In the genomic region with DNA sequence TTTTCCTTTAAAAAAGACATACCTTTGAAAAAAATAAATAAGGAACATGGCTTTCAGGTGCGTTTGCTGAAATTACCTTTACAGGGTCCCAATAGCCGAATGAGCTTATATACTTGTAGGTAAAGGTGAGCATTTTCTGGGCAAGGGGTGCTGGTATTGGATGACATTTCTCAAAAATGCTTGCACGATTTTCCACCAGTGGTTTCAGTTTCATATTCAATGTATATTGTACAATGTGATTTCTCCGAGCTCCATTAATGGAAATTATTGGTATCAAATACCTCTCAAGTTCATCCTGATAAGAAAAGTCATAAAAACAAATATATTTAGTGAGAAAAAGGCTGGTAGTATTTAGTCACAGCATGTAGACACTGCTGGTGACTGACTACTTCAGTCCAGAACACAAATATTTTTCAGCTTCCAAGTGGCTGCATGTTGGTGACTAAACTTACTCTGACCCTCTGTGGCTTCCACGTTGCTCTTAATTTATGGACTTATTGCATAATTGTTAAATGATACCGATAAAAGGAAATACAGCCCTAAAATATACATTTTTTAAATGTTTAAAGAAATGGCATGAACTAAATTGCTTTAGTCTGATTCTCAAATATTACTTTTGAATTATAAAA, we compare ENCODE assay signal across 12 cellular contexts. TPM values are rescaled to one million over a fixed set of nuclear protein-coding genes. Genes with fewer than 3 reads are reported as not detected.
DNase-seq lines count a peak whose midpoint lies in the region; TF ChIP-seq lines count a peak whose summit lies in the region.
"Had no signal": no experiment of that assay in that cellular context is flagged by ENCODE, and none has a peak within 500 bp of the region (broad histone marks: within the 10 kb centered on the region; RNA-seq: fewer than 3 reads in every experiment).

No MANE protein-coding gene starts in this region.

- no peak for TF ChIP-seq EP300 in tibial nerve (IDR thresholded peaks at IDR 0.05)

- no peak overlapping the region for H3K27ac ChIP-seq in tibial nerve

- no peak for TF ChIP-seq CTCF in choroid plexus epithelial cell (conservative IDR thresholded peaks at IDR 0.05; ENCODE audit: low read depth, low read length)
- TF ChIP-seq CTCF in tibial nerve (IDR thresholded peaks at IDR 0.05): no peak

- H3K36me3 Mint-ChIP-seq in activated naive CD4-positive, alpha-beta T cell treated with anti-CD3 and anti-CD28 coated beads, Interleukin-2, amount 10 ng/mL, durations not matched to agents 7 days and 5 days: no peaks in the 10 kb centered on the region

- no peaks in the 10 kb centered on the region for H3K27me3 ChIP-seq in tibial nerve

- CTCF ChIA-PET in activated naive CD4-positive, alpha-beta T cell treated with anti-CD3 and anti-CD28 coated beads, Interleukin-2, amount 10 ng/mL, durations not matched to agents 7 days and 5 days (lab: Charles Lee): interaction anchor here (1.1 to 1.9 kb wide), 4 partner anchors 25 to 524 kb away, joined by 3 to 8 read pairs (median 6); no protein-coding TSS in a partner anchor

- H3K27ac Mint-ChIP-seq in activated naive CD4-positive, alpha-beta T cell treated with anti-CD3 and anti-CD28 coated beads, Interleukin-2, amount 10 ng/mL, durations not matched to agents 7 days and 5 days: peak overlapping the region; percentile 12
- H3K27ac Mint-ChIP-seq: WTC11 had no signal

- intact Hi-C loops in cardiac septum (cut with DNase I): no loop called here

- H3K4me1 ChIP-seq in tibial nerve: no peaks in the 10 kb centered on the region

- no peaks in the 10 kb centered on the region for H3K27me3 Mint-ChIP-seq in activated naive CD4-positive, alpha-beta T cell treated with anti-CD3 and anti-CD28 coated beads, Interleukin-2, amount 10 ng/mL, durations not matched to agents 7 days and 5 days

- DNase-seq in activated naive CD4-positive, alpha-beta T cell treated with anti-CD3 and anti-CD28 coated beads, Interleukin-2, amount 10 ng/mL, durations not matched to agents 7 days and 5 days: no peak
- no peak for DNase-seq in activated naive CD4-positive, alpha-beta T cell treated with anti-CD3 and anti-CD28 coated beads, Interleukin-2, amount 50 U/mL, for 16 hours
- DNase-seq in OCI-M1 (lab: John Stamatoyannopoulos, UW): peak; percentile 82
- DNase-seq in choroid plexus epithelial cell (ENCODE audit: low read depth): peak; percentile 30
- no peak for DNase-seq in hepatic stellate cell (ENCODE audit: low spot score)
- DNase-seq in tibial nerve (ENCODE audit: low spot score in 2 of 2): no peak
- DNase-seq in UCSD-AML1 (lab: John Stamatoyannopoulos, UW; ENCODE audit: unreplicated experiment): no peak
- no peak for DNase-seq in cardiac septum (ENCODE audit: low spot score)
- DNase-seq: amygdala, NCI-H187 treated with DMSO at 0.1 percent for 48 hours, right cardiac atrium had no signal

- TF ChIP-seq POLR2A in tibial nerve (IDR thresholded peaks at IDR 0.05): no peak

- WGBS in tibial nerve, 2 donors: 73 to 74% methylated on average over 6 of the region's 6 CpGs

- peak overlapping the region; percentile 43 for H3K4me3 Mint-ChIP-seq in activated naive CD4-positive, alpha-beta T cell treated with anti-CD3 and anti-CD28 coated beads, Interleukin-2, amount 10 ng/mL, durations not matched to agents 7 days and 5 days
- H3K4me3 Mint-ChIP-seq: WTC11 had no signal

- H3K4me3 ChIP-seq in choroid plexus epithelial cell (ENCODE audit: low read depth, low read length) (peak overlapping the region; percentile 38), tibial nerve (no peak overlapping the region)

- no peaks in the 10 kb centered on the region for H3K36me3 ChIP-seq in tibial nerve

- H3K4me1 Mint-ChIP-seq in activated naive CD4-positive, alpha-beta T cell treated with anti-CD3 and anti-CD28 coated beads, Interleukin-2, amount 10 ng/mL, durations not matched to agents 7 days and 5 days: peaks cover 33% of the 10 kb centered on the region

- no peaks in the 10 kb centered on the region for H3K9me3 ChIP-seq in tibial nerve

- peaks cover 2% of the 10 kb centered on the region for H3K9me3 Mint-ChIP-seq in activated naive CD4-positive, alpha-beta T cell treated with anti-CD3 and anti-CD28 coated beads, Interleukin-2, amount 10 ng/mL, durations not matched to agents 7 days and 5 days

RNA-seq across cellular contexts. Expression of a gene that starts 32.9 kb away (rescaled TPM):
- 1 to 10 TPM; 6.5 to 9.6 (median 8.0) TPM for total RNA-seq in tibial nerve
- total RNA-seq in cardiac septum: 3.0 TPM

Comparison
In these comparisons a context has a peak if more than half of its experiments do, and no peak if none do; other contexts are left out.
1. DNase-seq: peak in OCI-M1 (single experiment) and choroid plexus epithelial cell (single experiment); none in activated naive CD4-positive, alpha-beta T cell treated with anti-CD3 and anti-CD28 coated beads, Interleukin-2, amount 10 ng/mL, durations not matched to agents 7 days and 5 days (single experiment), activated naive CD4-positive, alpha-beta T cell treated with anti-CD3 and anti-CD28 coated beads, Interleukin-2, amount 50 U/mL, for 16 hours (single experiment), hepatic stellate cell (single experiment), tibial nerve (0 of 2), UCSD-AML1 (single experiment) and cardiac septum (single experiment).